Comparison of ENCODE assay signal across 2 cellular contexts in genomic region chr12:9813821-9814798, GRCh38.
TF ChIP-seq lines count a peak whose summit lies in the region.

No MANE protein-coding gene starts in this region.

TF ChIP-seq in GM23338, 12 proteins besides CTCF, POLR2A, EP300 and RAD21:
- no peak for TF ChIP-seq ZNF331 (CRISPR knock-in tag; IDR thresholded peaks at IDR 0.05; ENCODE audit: low read depth)
- no peak for TF ChIP-seq JUNB (IDR thresholded peaks at IDR 0.05; ENCODE audit: unreplicated experiment)
- TF ChIP-seq EZH2phosphoT487 (IDR thresholded peaks at IDR 0.05; ENCODE audit: unreplicated experiment), result no peak
- TF ChIP-seq CREB1 (CRISPR knock-in tag; IDR thresholded peaks at IDR 0.05; ENCODE audit: low read depth), result 0 out of 2 replicates have a peak, but pooled peaks have one; percentile 12
- TF ChIP-seq REST (IDR thresholded peaks at IDR 0.05; ENCODE audit: unreplicated experiment), result no peak
- no peak for TF ChIP-seq STAT1 (IDR thresholded peaks at IDR 0.05; ENCODE audit: unreplicated experiment)

TF ChIP-seq in GM12878, 131 proteins besides CTCF, POLR2A, EP300 and RAD21 (continues in another document):
- TF ChIP-seq PBX3 (IDR thresholded peaks at IDR 0.05; ENCODE audit: insufficient replicate concordance, low read depth, low read length), result peak; percentile 11
- 0 out of 2 replicates have a peak, but pooled peaks have one; percentile 18 for TF ChIP-seq HDGF (IDR thresholded peaks at IDR 0.05)
- TF ChIP-seq REST (IDR thresholded peaks at IDR 0.05; ENCODE audit: low read depth, low read length), result no peak
- no peak for TF ChIP-seq SPI1 (IDR thresholded peaks at IDR 0.05; ENCODE audit: borderline replicate concordance, insufficient read depth, low read depth, low read length)
- TF ChIP-seq YY1 (IDR thresholded peaks at IDR 0.05; ENCODE audit: low read depth, low read length), result peak; percentile 67
- TF ChIP-seq WRNIP1 (IDR thresholded peaks at IDR 0.05; ENCODE audit: borderline replicate concordance, low read depth, low read length), result no peak
- TF ChIP-seq SREBF1 (IDR thresholded peaks at IDR 0.05; ENCODE audit: low read length), result no peak
- no peak for TF ChIP-seq MXI1 (IDR thresholded peaks at IDR 0.05; ENCODE audit: low read depth, low read length)
- TF ChIP-seq IRF4 (IDR thresholded peaks at IDR 0.05; ENCODE audit: low read depth, low read length), result 0 out of 2 replicates have a peak, but pooled peaks have one; percentile 20
- 0 out of 2 replicates have a peak, but pooled peaks have one; percentile 16 for TF ChIP-seq TCF12 (IDR thresholded peaks at IDR 0.05; ENCODE audit: low read depth, low read length)
- TF ChIP-seq PML (IDR thresholded peaks at IDR 0.05; ENCODE audit: low read length), result no peak
- TF ChIP-seq RUNX3 (IDR thresholded peaks at IDR 0.05; ENCODE audit: low read length), result peak; percentile 62
- TF ChIP-seq NBN (IDR thresholded peaks at IDR 0.05), result no peak
- TF ChIP-seq NFXL1 (IDR thresholded peaks at IDR 0.05; ENCODE audit: borderline replicate concordance), result no peak
- TF ChIP-seq RELA (IDR thresholded peaks at IDR 0.05; ENCODE audit: borderline replicate concordance, partially characterized antibody), result no peak
- TF ChIP-seq E2F4 (IDR thresholded peaks at IDR 0.05; ENCODE audit: low read depth, low read length), result no peak
- no peak for TF ChIP-seq NRF1 (conservative IDR thresholded peaks at IDR 0.05; ENCODE audit: low read depth, low read length)
- TF ChIP-seq IRF5 (IDR thresholded peaks at IDR 0.05; ENCODE audit: borderline replicate concordance), result no peak
- no peak for TF ChIP-seq BHLHE40 (IDR thresholded peaks at IDR 0.05; ENCODE audit: borderline replicate concordance in 1 of 2, low read depth in 2 of 2, low read length in 1 of 2)
- TF ChIP-seq RBBP5 (conservative IDR thresholded peaks at IDR 0.05), result no peak
- no peak for TF ChIP-seq USF2 (IDR thresholded peaks at IDR 0.05; ENCODE audit: borderline replicate concordance, low read depth, low read length)
- no peak for TF ChIP-seq SUZ12 (IDR thresholded peaks at IDR 0.05; ENCODE audit: unreplicated experiment)
- TF ChIP-seq TARDBP (IDR thresholded peaks at IDR 0.05; ENCODE audit: borderline replicate concordance), result no peak
- TF ChIP-seq SMC3 (IDR thresholded peaks at IDR 0.05; ENCODE audit: borderline replicate concordance, low read length), result peak; percentile 84
- no peak; the same call in 1 of the 2 replicates for TF ChIP-seq MAX (IDR thresholded peaks at IDR 0.05; ENCODE audit: low read depth, low read length)
- TF ChIP-seq CREM (IDR thresholded peaks at IDR 0.05; ENCODE audit: low read depth), result no peak
- no peak for TF ChIP-seq NR2F1 (conservative IDR thresholded peaks at IDR 0.05)
- no peak for TF ChIP-seq ZBTB4 (CRISPR knock-in tag; IDR thresholded peaks at IDR 0.05)
- TF ChIP-seq MLLT1 (IDR thresholded peaks at IDR 0.05), result no peak
- TF ChIP-seq PAX5 (IDR thresholded peaks at IDR 0.05; ENCODE audit: borderline replicate concordance, low read depth, low read length), result no peak
- no peak for TF ChIP-seq STAT3 (IDR thresholded peaks at IDR 0.05; ENCODE audit: low read depth, low read length)
- TF ChIP-seq SMAD5 (IDR thresholded peaks at IDR 0.05; ENCODE audit: low read depth), result no peak
- TF ChIP-seq USF1 (IDR thresholded peaks at IDR 0.05; ENCODE audit: borderline replicate concordance, extremely low read length, insufficient read depth, low read depth, low read length), result no peak
- TF ChIP-seq MTA2 (IDR thresholded peaks at IDR 0.05; ENCODE audit: low read depth), result no peak
- TF ChIP-seq HCFC1 (IDR thresholded peaks at IDR 0.05; ENCODE audit: low read length), result no peak
- TF ChIP-seq CBX3 (IDR thresholded peaks at IDR 0.05; ENCODE audit: borderline replicate concordance, low read depth), result no peak
- TF ChIP-seq TCF7 (IDR thresholded peaks at IDR 0.05; ENCODE audit: borderline replicate concordance), result no peak
- peak; percentile 65 for TF ChIP-seq PKNOX1 (IDR thresholded peaks at IDR 0.05)
- TF ChIP-seq FOXK2 (IDR thresholded peaks at IDR 0.05), result no peak
- TF ChIP-seq TCF3 (IDR thresholded peaks at IDR 0.05; ENCODE audit: borderline replicate concordance, insufficient read depth, low read depth, low read length), result 0 out of 2 replicates have a peak, but pooled peaks have one; percentile 13
- no peak for TF ChIP-seq MYC (IDR thresholded peaks at IDR 0.05; ENCODE audit: insufficient read depth, insufficient read length, insufficient replicate concordance, low read length, severe bottlenecking)
- TF ChIP-seq RB1 (IDR thresholded peaks at IDR 0.05; ENCODE audit: borderline replicate concordance), result no peak
- no peak for TF ChIP-seq ATF3 (IDR thresholded peaks at IDR 0.05; ENCODE audit: borderline replicate concordance, extremely low read depth, low read depth, low read length)
